ENCODE assay signal across 17 cellular contexts in genomic region chr2:10678225-10678624, GRCh38. TPM values are rescaled to one million over a fixed set of nuclear protein-coding genes. Genes with fewer than 3 reads are reported as not detected.
DNase-seq lines count a peak whose midpoint lies in the region; ATAC-seq and TF ChIP-seq lines count a peak whose summit lies in the region.
"Had no signal": no experiment of that assay in that cellular context is flagged by ENCODE, and none has a peak within 500 bp of the region (broad histone marks: within the 10 kb centered on the region; RNA-seq: fewer than 3 reads in every experiment).

No MANE protein-coding gene starts in this region.

- H3K9me3 ChIP-seq in DOHH2 (ENCODE audit: control insufficient read depth, insufficient read depth, low read length), result no peaks in the 10 kb centered on the region
- H3K9me3 ChIP-seq in MM.1S (replicated peaks; ENCODE audit: insufficient read depth, low read length), result no peaks in the 10 kb centered on the region
- no peaks in the 10 kb centered on the region for H3K9me3 ChIP-seq in prostate gland
- no peaks in the 10 kb centered on the region for H3K9me3 ChIP-seq in heart right ventricle
- H3K9me3 ChIP-seq: testis had no signal

- no peaks in the 10 kb centered on the region for H4K20me1 ChIP-seq in DOHH2 (ENCODE audit: control insufficient read depth, insufficient read depth, low read depth, low read length)
- H4K20me1 ChIP-seq in MM.1S (ENCODE audit: insufficient read depth, low read length), result no peaks in the 10 kb centered on the region

- peaks cover 4% of the 10 kb centered on the region for H3K36me3 Mint-ChIP-seq in chondrocyte (ENCODE audit: low read depth)
- H3K36me3 Mint-ChIP-seq in neural crest cell (ENCODE audit: low read depth), result no peaks in the 10 kb centered on the region

- no peak overlapping the region for H2AFZ ChIP-seq in MM.1S (ENCODE audit: low read length)

- TF ChIP-seq CTCF in DOHH2 (IDR thresholded peaks at IDR 0.05; ENCODE audit: low read depth, low read length, poor library complexity, severe bottlenecking) (peak; percentile 35), MM.1S (IDR thresholded peaks at IDR 0.05; ENCODE audit: low read length) (peak; percentile 16; the same call in 1 of the 2 replicates), chondrocyte (IDR thresholded peaks at IDR 0.05) (peak; percentile 67), neural crest cell (conservative IDR thresholded peaks at IDR 0.05) (peak; percentile 57), prostate gland (IDR thresholded peaks at IDR 0.05) (peak in 1 of 4 experiments; percentile 27), heart right ventricle (IDR thresholded peaks at IDR 0.05) (peak in 2 of 9 donors; percentile 10 to 35)

- H3K27me3 Mint-ChIP-seq in chondrocyte (ENCODE audit: low read depth) (no peaks in the 10 kb centered on the region), neural crest cell (ENCODE audit: low read depth) (no peaks in the 10 kb centered on the region)
- H3K27me3 Mint-ChIP-seq: naive B cell, T-cell had no signal

- H3K4me2 ChIP-seq in DOHH2 (ENCODE audit: low read length) (no peak overlapping the region), MM.1S (ENCODE audit: low read depth, low read length) (no peak overlapping the region)

- H3K79me2 ChIP-seq in DOHH2 (ENCODE audit: control insufficient read depth, low read length) (peaks cover 26% of the 10 kb centered on the region), MM.1S (ENCODE audit: low read length) (peaks cover 31% of the 10 kb centered on the region)

- no peak overlapping the region for H3K4me3 Mint-ChIP-seq in chondrocyte (ENCODE audit: unreplicated experiment)
- H3K4me3 Mint-ChIP-seq in neural crest cell, result no peak overlapping the region
- H3K4me3 Mint-ChIP-seq: naive B cell, T-cell had no signal

- 100% methylated on average over 1 of the region's 1 CpG for WGBS in prostate gland
- 92 to 100% methylated on average over 1 of the region's 1 CpG for WGBS in heart right ventricle, 2 donors

- ATAC-seq in HG02885 (IDR thresholded peaks at IDR 0.05; ENCODE audit: poor library complexity, unreplicated experiment), result no peak
- no peak for ATAC-seq in heart right ventricle
- ATAC-seq: T-cell had no signal

- no peaks in the 10 kb centered on the region for H3K4me1 Mint-ChIP-seq in chondrocyte (ENCODE audit: low read depth)
- no peaks in the 10 kb centered on the region for H3K4me1 Mint-ChIP-seq in neural crest cell

- H3K27me3 ChIP-seq in DOHH2 (ENCODE audit: control insufficient read depth, low read length), result no peaks in the 10 kb centered on the region
- H3K27me3 ChIP-seq in MM.1S (replicated peaks; ENCODE audit: insufficient read depth, low read length), result no peaks in the 10 kb centered on the region
- no peaks in the 10 kb centered on the region for H3K27me3 ChIP-seq in prostate gland (replicated peaks; ENCODE audit: insufficient read depth)
- no peaks in the 10 kb centered on the region for H3K27me3 ChIP-seq in heart right ventricle
- H3K27me3 ChIP-seq: testis had no signal

- intact Hi-C loops in prostate gland (cut with DNase I), result no loop called here
- intact Hi-C loops in heart right ventricle (cut with DNase I), result no loop called here

- no peak overlapping the region for H3K27ac Mint-ChIP-seq in chondrocyte (ENCODE audit: unreplicated experiment)
- H3K27ac Mint-ChIP-seq in neural crest cell (ENCODE audit: unreplicated experiment), result no peak overlapping the region
- H3K27ac Mint-ChIP-seq: T-cell had no signal

- H3K9me2 ChIP-seq in DOHH2 (replicated peaks; ENCODE audit: control insufficient read depth, low read length), result no peaks in the 10 kb centered on the region
- H3K9me2 ChIP-seq in MM.1S (replicated peaks; ENCODE audit: insufficient read depth, low read length), result no peaks in the 10 kb centered on the region

- H3K36me3 ChIP-seq in DOHH2 (ENCODE audit: control insufficient read depth, low read length) (peaks cover 66% of the 10 kb centered on the region), MM.1S (replicated peaks; ENCODE audit: insufficient read depth, low read length) (no peaks in the 10 kb centered on the region), prostate gland (no peaks in the 10 kb centered on the region), heart right ventricle (peaks cover 0 to 97% (median 16%) of the 10 kb centered on the region in 9 donors)

- H3K9me3 Mint-ChIP-seq in chondrocyte (ENCODE audit: low read depth), result no peaks in the 10 kb centered on the region
- H3K9me3 Mint-ChIP-seq in neural crest cell, result no peaks in the 10 kb centered on the region
- H3K9me3 Mint-ChIP-seq: naive B cell, T-cell had no signal

- H3K4me3 ChIP-seq in DOHH2 (ENCODE audit: low read length), result no peak overlapping the region
- no peak overlapping the region for H3K4me3 ChIP-seq in MM.1S (ENCODE audit: low read length)
- H3K4me3 ChIP-seq in prostate gland, result no peak overlapping the region
- no peak overlapping the region for H3K4me3 ChIP-seq in heart right ventricle
- H3K4me3 ChIP-seq: skin epidermis, testis had no signal

- H3K27ac ChIP-seq in DOHH2 (ENCODE audit: low read depth, low read length) (no peak overlapping the region), MM.1S (ENCODE audit: low read length) (no peak overlapping the region), prostate gland (no peak overlapping the region), heart right ventricle (no peak overlapping the region)
- H3K27ac ChIP-seq: skin epidermis, testis had no signal

- H3K9ac ChIP-seq in MM.1S (ENCODE audit: low read length), result no peak overlapping the region

- H3K4me1 ChIP-seq in DOHH2 (ENCODE audit: control insufficient read depth, low read length) (no peaks in the 10 kb centered on the region), MM.1S (ENCODE audit: low read length) (no peaks in the 10 kb centered on the region; the same call in 1 of the 2 replicates), prostate gland (replicated peaks) (no peaks in the 10 kb centered on the region), heart right ventricle (peaks cover 0 to 5% (median 0%) of the 10 kb centered on the region in 9 donors)
- H3K4me1 ChIP-seq: testis had no signal

- DNase-seq in MM.1S, result no peak
- no peak for DNase-seq in chondrocyte (ENCODE audit: low spot score)
- no peak for DNase-seq in neural crest cell (ENCODE audit: low read depth, low spot score)
- no peak for DNase-seq in prostate gland (ENCODE audit: low spot score)
- DNase-seq in stimulated activated CD4-positive, alpha-beta T cell treated with anti-CD3 and anti-CD28 coated beads, Interleukin-4, amount 100 ng/mL, for 1 hour, result no peak
- no peak for DNase-seq in heart right ventricle
- DNase-seq: activated CD4-positive, alpha-beta T cell treated with anti-CD3 and anti-CD28 coated beads, Interleukin-2, amount 50 U/mL, for 1 hour; activated naive CD4-positive, alpha-beta T cell; cortex of kidney; HCEC 1CT; naive B cell; NCI-H2029 treated with DMSO at 0.1 percent for 48 hours; T-cell; testis had no signal

- no peaks in the 10 kb centered on the region for H3F3A ChIP-seq in DOHH2 (ENCODE audit: control insufficient read depth, insufficient read depth)
- no peaks in the 10 kb centered on the region for H3F3A ChIP-seq in MM.1S (ENCODE audit: insufficient read depth, low read length)

- TF ChIP-seq POLR2A in prostate gland (IDR thresholded peaks at IDR 0.05), result no peak

RNA-seq across cellular contexts. Expression of gene NOL10, which starts 11.6 kb away (rescaled TPM):
- total RNA-seq in chondrocyte, result 19.4 to 25.1 TPM (median 22.0 TPM) in 3 replicates
- total RNA-seq in neural crest cell, result 31.0 and 31.4 TPM in 2 replicates
- total RNA-seq in prostate gland, result 10 to 100 TPM; 22.3 to 22.6 TPM
- 10 to 100 TPM; 15.0 to 21.0 (median 19.2) TPM for total RNA-seq in heart right ventricle
- 10 to 100 TPM in 1 of 2 donors, 1 to 10 TPM in 1; 6.9 to 11.3 TPM for polyA plus RNA-seq in heart right ventricle

RNA-seq across cellular contexts. Expression of gene ATP6V1C2, which starts 43.2 kb away (rescaled TPM):
- total RNA-seq in chondrocyte, result not detected in 3 replicates
- total RNA-seq in neural crest cell, result 0.14 TPM in 1 of 2 replicates, not detected in the other
- 1 to 10 TPM in 1 of 2 donors, under 1 TPM in 1; 0.41 to 4.0 TPM for total RNA-seq in prostate gland
- 1 to 10 TPM in 3 of 10 donors, under 1 TPM in 7; 0.09 to 3.4 (median 0.64) TPM for total RNA-seq in heart right ventricle
- polyA plus RNA-seq in heart right ventricle, result 1 to 10 TPM; 1.6 to 2.1 TPM
